ENCODE assay signal across 8 cellular contexts in genomic region chr2:240998706-240999000, GRCh38. TPM values are rescaled to one million over a fixed set of nuclear protein-coding genes. Genes with fewer than 3 reads are reported as not detected.
DNase-seq lines count a peak whose midpoint lies in the region; ATAC-seq, FAIRE-seq and TF ChIP-seq lines count a peak whose summit lies in the region.

No MANE protein-coding gene starts in this region.

- RAD21 ChIA-PET in GM12878 (lab: Charles Lee; ENCODE audit: unreplicated experiment): no interaction called here

- in situ Hi-C loops in GM12878 (cut with MboI): no loop called here

- 11% methylated on average over 31 of the region's 52 CpGs for WGBS in GM12878 (ENCODE audit: insufficient coverage, insufficient replicate concordance, low lambda C conversion rate, missing lambda C conversion rate)
- WGBS in mesenchymal stem cell: 0% methylated on average over 36 of the region's 52 CpGs
- WGBS in upper lobe of left lung, 2 donors: 0% methylated on average over 7 to 30 of the region's 52 CpGs

- H3K36me3 Mint-ChIP-seq in activated naive CD4-positive, alpha-beta T cell treated with anti-CD3 and anti-CD28 coated beads for 36 hours (ENCODE audit: low read depth): no peaks in the 10 kb centered on the region

- ATAC-seq in GM12878 (no peak), upper lobe of left lung (ENCODE audit: low FRiP score in 2 of 2) (no peak), HG03571 (IDR thresholded peaks at IDR 0.05; ENCODE audit: unreplicated experiment) (no peak)

- no peak overlapping the region for H3K23ac ChIP-seq in mesenchymal stem cell (ENCODE audit: low read length in 2 of 2)

- no peaks in the 10 kb centered on the region for H3K36me3 ChIP-seq in GM12878 (ENCODE audit: control insufficient read depth in 2 of 2, insufficient read depth in 2 of 2, low read length in 1 of 2)
- peaks cover 12 to 40% of the 10 kb centered on the region in 2 experiments for H3K36me3 ChIP-seq in mesenchymal stem cell (ENCODE audit: control insufficient read depth in 1 of 2, insufficient read depth in 2 of 2, low read depth in 1 of 2, low read length in 2 of 2)
- H3K36me3 ChIP-seq in upper lobe of left lung: peaks cover 0 to 16% (median 0%) of the 10 kb centered on the region in 4 donors

- TF ChIP-seq CTCF in GM12878 (IDR thresholded peaks at IDR 0.05 in 2 of 3, conservative IDR thresholded peaks at IDR 0.05 in 1 of 3; ENCODE audit: control insufficient read depth in 2 of 3, extremely low read depth in 1 of 3, insufficient read depth in 1 of 3, low read depth in 3 of 3, low read length in 3 of 3) (no peak), upper lobe of left lung (IDR thresholded peaks at IDR 0.05) (no peak)

- H3K4me1 Mint-ChIP-seq in activated naive CD4-positive, alpha-beta T cell treated with anti-CD3 and anti-CD28 coated beads for 36 hours (ENCODE audit: low read depth): peaks cover 14% of the 10 kb centered on the region

- no peak overlapping the region for H2AFZ ChIP-seq in GM12878 (ENCODE audit: control insufficient read depth, low read depth, low read length)
- H2AFZ ChIP-seq in mesenchymal stem cell (ENCODE audit: low read depth, low read length): peak overlapping the region; percentile 29

- H2BK15ac ChIP-seq in mesenchymal stem cell (ENCODE audit: low read depth, poor library complexity, severe bottlenecking): no peak overlapping the region

- TF ChIP-seq EP300 in GM12878 (IDR thresholded peaks at IDR 0.05; ENCODE audit: borderline replicate concordance in 1 of 2, control insufficient read depth in 1 of 2, low read depth in 2 of 2, low read length in 2 of 2) (no peak), upper lobe of left lung (IDR thresholded peaks at IDR 0.05) (no peak)

- no peaks in the 10 kb centered on the region for H3K79me1 ChIP-seq in mesenchymal stem cell (replicated peaks; ENCODE audit: low read length, poor library complexity, severe bottlenecking)

- no TSS peak for BruUV-seq in GM12878 (replicated peaks; lab: Mats Ljungman, UMichigan)

- POLR2A ChIA-PET in GM12878 (lab: Charles Lee): no interaction called here

- H3K27me3 Mint-ChIP-seq in activated naive CD4-positive, alpha-beta T cell treated with anti-CD3 and anti-CD28 coated beads for 36 hours (ENCODE audit: low read depth): peaks cover 20% of the 10 kb centered on the region

- H3K4me2 ChIP-seq in GM12878 (ENCODE audit: control insufficient read depth, insufficient read depth) (peak overlapping the region; percentile 64; the same call in 1 of the 2 replicates), mesenchymal stem cell (ENCODE audit: low read length, poor library complexity, severe bottlenecking) (peak overlapping the region; percentile 83)

- CTCF ChIA-PET in activated naive CD4-positive, alpha-beta T cell treated with anti-CD3 and anti-CD28 coated beads for 36 hours (lab: Charles Lee): no interaction called here
- CTCF ChIA-PET in GM12878 (lab: Yijun Ruan, JAX): no interaction called here

- no peak overlapping the region for H2BK5ac ChIP-seq in mesenchymal stem cell (ENCODE audit: low read depth, low read length, poor library complexity, severe bottlenecking)

- no peak overlapping the region for H3K27ac ChIP-seq in GM12878 (ENCODE audit: control insufficient read depth, insufficient read depth)
- no peak overlapping the region for H3K27ac ChIP-seq in mesenchymal stem cell (ENCODE audit: low read length, poor library complexity, severe bottlenecking)
- H3K27ac ChIP-seq in upper lobe of left lung: peak overlapping the region; percentile 78 to 89 (median 86)

- no peak overlapping the region for H2BK12ac ChIP-seq in mesenchymal stem cell (ENCODE audit: low read length in 2 of 2)

- FAIRE-seq in GM12878 (lab: Jason Lieb, UNC): no peak

- H2AK5ac ChIP-seq in mesenchymal stem cell (ENCODE audit: low read length, severe bottlenecking): no peak overlapping the region

- no peak overlapping the region for H4K8ac ChIP-seq in mesenchymal stem cell (ENCODE audit: low read length)

- peaks cover 1 to 7% of the 10 kb centered on the region in 2 experiments; a peak in 3 of 4 replicates for H3K27me3 ChIP-seq in GM12878 (replicated peaks in 1 of 2; ENCODE audit: control insufficient read depth in 2 of 2, insufficient read depth in 2 of 2, low read length in 1 of 2)
- peaks cover 0 to 10% of the 10 kb centered on the region in 2 experiments for H3K27me3 ChIP-seq in mesenchymal stem cell (ENCODE audit: control insufficient read depth in 1 of 2, insufficient read depth in 1 of 2, low read length in 2 of 2)
- no peaks in the 10 kb centered on the region for H3K27me3 ChIP-seq in upper lobe of left lung

- DNase-seq in activated naive CD4-positive, alpha-beta T cell treated with anti-CD3 and anti-CD28 coated beads for 36 hours: peak; percentile 4
- DNase-seq in activated naive CD4-positive, alpha-beta T cell treated with Interleukin-2 at 50 U/mL for 16 hours: no peak
- DNase-seq in GM12878 (ENCODE audit: low read depth, low spot score) (no peak), mesenchymal stem cell (no peak), upper lobe of left lung (no peak), SW480 (ENCODE audit: low spot score) (no peak), glomerular visceral epithelial cell (ENCODE audit: extremely low spot score) (no peak)

- no peak overlapping the region for H3K4me3 Mint-ChIP-seq in activated naive CD4-positive, alpha-beta T cell treated with anti-CD3 and anti-CD28 coated beads for 36 hours

- H3K4ac ChIP-seq in mesenchymal stem cell (ENCODE audit: low read depth in 1 of 2, low read length in 2 of 2): peak overlapping the region in 1 of 2 experiments; percentile 24

- H4K91ac ChIP-seq in mesenchymal stem cell (ENCODE audit: low read length): peak overlapping the region; percentile 36

- TF ChIP-seq RAD21 in GM12878 (IDR thresholded peaks at IDR 0.05; ENCODE audit: insufficient read depth, low read depth, low read length): no peak

- SMC1A ChIA-PET in GM12878 (lab: Charles Lee; ENCODE audit: uncharacterized antibody, unreplicated experiment): no interaction called here

- peaks cover 6% of the 10 kb centered on the region for H3K9me3 Mint-ChIP-seq in activated naive CD4-positive, alpha-beta T cell treated with anti-CD3 and anti-CD28 coated beads for 36 hours

- H2BK120ac ChIP-seq in mesenchymal stem cell (ENCODE audit: low read depth, low read length): no peak overlapping the region

- intact Hi-C loops in activated naive CD4-positive, alpha-beta T cell treated with anti-CD3 and anti-CD28 coated beads for 36 hours (cut with micrococcal nuclease): no loop called here
- intact Hi-C loops in GM12878 (cut with micrococcal nuclease; ENCODE audit: unreplicated experiment): no loop called here

- H3K9ac ChIP-seq in GM12878 (ENCODE audit: control insufficient read depth, insufficient read depth, low read length) (no peak overlapping the region), mesenchymal stem cell (ENCODE audit: low read length) (peak overlapping the region; percentile 87)

- no peak overlapping the region for H3K4me3 ChIP-seq in GM12878
- H3K4me3 ChIP-seq in mesenchymal stem cell (ENCODE audit: insufficient read depth in 1 of 2, low read depth in 1 of 2, low read length in 2 of 2): peak overlapping the region; percentile 57 to 85
- H3K4me3 ChIP-seq in upper lobe of left lung: peak overlapping the region; percentile 36 to 83 (median 78)

- H3K9me3 ChIP-seq in GM12878 (replicated peaks; ENCODE audit: control insufficient read depth, insufficient read depth, low read length): peaks cover 5% of the 10 kb centered on the region
- peaks cover 6% of the 10 kb centered on the region for H3K9me3 ChIP-seq in mesenchymal stem cell (ENCODE audit: control insufficient read depth, low read length)
- peaks cover 0 to 5% (median 3%) of the 10 kb centered on the region in 4 donors for H3K9me3 ChIP-seq in upper lobe of left lung

- H3K4me1 ChIP-seq in GM12878 (ENCODE audit: control insufficient read depth, insufficient read depth, low read length) (no peaks in the 10 kb centered on the region), mesenchymal stem cell (ENCODE audit: control insufficient read depth, insufficient read depth, low read depth, low read length) (peaks cover 31% of the 10 kb centered on the region), upper lobe of left lung (peaks cover 26 to 54% (median 45%) of the 10 kb centered on the region in 4 donors)

- H4K20me1 ChIP-seq in GM12878 (ENCODE audit: control insufficient read depth, insufficient read depth): no peaks in the 10 kb centered on the region

- TF ChIP-seq POLR2A in GM12878 (IDR thresholded peaks at IDR 0.05; ENCODE audit: low read depth, low read length): no peak
- TF ChIP-seq POLR2A in upper lobe of left lung (IDR thresholded peaks at IDR 0.05): no peak

- H3K27ac Mint-ChIP-seq in activated naive CD4-positive, alpha-beta T cell treated with anti-CD3 and anti-CD28 coated beads for 36 hours: no peak overlapping the region

- H3K18ac ChIP-seq in mesenchymal stem cell (ENCODE audit: low read depth in 1 of 2, low read length in 2 of 2): peak overlapping the region; percentile 47 to 62

- H3K14ac ChIP-seq in mesenchymal stem cell (ENCODE audit: low read length in 2 of 2): no peak overlapping the region

- no peaks in the 10 kb centered on the region for H3K79me2 ChIP-seq in GM12878 (ENCODE audit: control insufficient read depth, insufficient read depth, low read length)

RNA-seq across cellular contexts. Expression of gene SNED1, which starts 0.2 kb away (rescaled TPM):
- total RNA-seq in activated naive CD4-positive, alpha-beta T cell treated with anti-CD3 and anti-CD28 coated beads for 36 hours: under 1 TPM; 0.35 to 0.60 TPM
- total RNA-seq in GM12878 (2013; cell fraction: nucleolus; rRNA removed): 70.4 and 84.1 TPM in 2 replicates
- total RNA-seq in GM12878 (2014; rRNA removed) (4.4 and 7.6 TPM in 2 replicates), GM12878 (2014; rRNA removed; fragmentation: Illumina TruSeq; extraction: Trizol) (3.4 TPM in 2 replicates), GM12878 (2021) (5.5 and 7.3 TPM in 2 replicates), upper lobe of left lung (100 to 1,000 TPM in 1 of 6 donors, 10 to 100 TPM in 5; 26.0 to 189 (median 38.9) TPM)
- 0.97 TPM for polyA plus RNA-seq in GM12878 (2011; ENCODE audit: low read depth)
- polyA plus RNA-seq in GM12878 (2011; rRNA removed) (3.6 and 4.4 TPM in 2 replicates), GM12878 (2014; fragmentation: Illumina TruSeq; extraction: Trizol) (0.17 and 1.3 TPM in 2 replicates), GM12878 (2014; fragmentation: Nextera tagmentation; extraction: Ambion mirVana) (under 1 TPM; 0.05 to 0.18 TPM), GM12878 (2014; rRNA removed) (6.5 and 8.4 TPM in 2 replicates), GM12878 (2016; fragmentation: Nextera tagmentation; extraction: Ambion mirVana) (1 to 10 TPM; 1.7 to 2.5 TPM)
- polyA plus RNA-seq in GM12878 (2011; cell fraction: cytosol; rRNA removed): 4.7 and 6.9 TPM in 2 replicates
- 24.3 and 25.9 TPM in 2 replicates for polyA plus RNA-seq in GM12878 (2011; cell fraction: nucleus; rRNA removed)
- polyA plus RNA-seq in GM12878 (2012): 1.3 and 1.4 TPM in 2 replicates
- polyA minus RNA-seq in GM12878 (2011; rRNA and poly(A)+ RNA removed): 4.2 and 15.9 TPM in 2 replicates
- 1.1 and 3.3 TPM in 2 replicates for polyA minus RNA-seq in GM12878 (2011; cell fraction: cytosol; rRNA and poly(A)+ RNA removed)
- polyA minus RNA-seq in GM12878 (2011; cell fraction: nucleus; rRNA and poly(A)+ RNA removed): 14.7 and 21.0 TPM in 2 replicates
- 3.7 TPM for polyA plus RNA-seq in mesenchymal stem cell (2013, experiment 1 of 2)
- polyA plus RNA-seq in mesenchymal stem cell (2013, experiment 2 of 2): 3.7 TPM

Comparison
In these comparisons a context has a peak if more than half of its experiments do, and no peak if none do; other contexts are left out.
1. H3K27ac ChIP-seq: peak in upper lobe of left lung (4 of 4); none in GM12878 (single experiment) and mesenchymal stem cell (single experiment).